Comparison of ENCODE assay signal across 2 cellular contexts in the genomic region with DNA sequence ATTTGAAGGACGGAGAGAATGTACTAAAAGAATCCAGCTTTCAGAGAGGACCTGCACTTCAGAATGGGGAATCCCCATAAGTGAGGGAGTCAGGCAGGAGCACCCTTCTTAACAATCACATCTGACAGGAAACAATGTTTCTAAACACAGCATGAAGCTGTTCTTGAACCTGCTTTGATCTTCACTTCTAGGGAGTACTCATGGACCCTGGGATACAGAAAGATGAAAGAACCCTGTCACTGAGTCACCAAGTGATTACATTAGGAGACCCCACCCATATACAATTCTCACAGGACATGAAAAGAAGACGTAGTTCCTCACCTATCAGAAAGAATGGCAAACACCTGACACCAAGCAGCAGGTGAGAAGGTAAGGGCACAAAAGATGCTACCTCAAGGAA.
TF ChIP-seq lines count a peak whose summit lies in the region.

No MANE protein-coding gene starts in this region.

TF ChIP-seq in HCT116, 20 proteins besides CTCF, POLR2A, EP300 and RAD21:
- TF ChIP-seq EGR1 (IDR thresholded peaks at IDR 0.05; ENCODE audit: low read depth) (no peak), ELF1 (IDR thresholded peaks at IDR 0.05; ENCODE audit: borderline replicate concordance, low read depth) (no peak), TCF7L2 (IDR thresholded peaks at IDR 0.05; ENCODE audit: borderline replicate concordance, extremely low read depth, insufficient read depth, insufficient read length) (peak; percentile 87)
- TF ChIP-seq, protein P1, sequence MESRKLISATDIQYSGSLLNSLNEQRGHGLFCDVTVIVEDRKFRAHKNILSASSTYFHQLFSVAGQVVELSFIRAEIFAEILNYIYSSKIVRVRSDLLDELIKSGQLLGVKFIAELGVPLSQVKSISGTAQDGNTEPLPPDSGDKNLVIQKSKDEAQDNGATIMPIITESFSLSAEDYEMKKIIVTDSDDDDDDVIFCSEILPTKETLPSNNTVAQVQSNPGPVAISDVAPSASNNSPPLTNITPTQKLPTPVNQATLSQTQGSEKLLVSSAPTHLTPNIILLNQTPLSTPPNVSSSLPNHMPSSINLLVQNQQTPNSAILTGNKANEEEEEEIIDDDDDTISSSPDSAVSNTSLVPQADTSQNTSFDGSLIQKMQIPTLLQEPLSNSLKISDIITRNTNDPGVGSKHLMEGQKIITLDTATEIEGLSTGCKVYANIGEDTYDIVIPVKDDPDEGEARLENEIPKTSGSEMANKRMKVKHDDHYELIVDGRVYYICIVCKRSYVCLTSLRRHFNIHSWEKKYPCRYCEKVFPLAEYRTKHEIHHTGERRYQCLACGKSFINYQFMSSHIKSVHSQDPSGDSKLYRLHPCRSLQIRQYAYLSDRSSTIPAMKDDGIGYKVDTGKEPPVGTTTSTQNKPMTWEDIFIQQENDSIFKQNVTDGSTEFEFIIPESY (IDR thresholded peaks at IDR 0.05; ENCODE audit: extremely low read depth, insufficient replicate concordance, low read length) = no peak

TF ChIP-seq in IMR-90, 13 proteins besides CTCF, POLR2A, EP300 and RAD21:
- TF ChIP-seq SMC3 (IDR thresholded peaks at IDR 0.05; ENCODE audit: low read depth, low read length) = no peak
- TF ChIP-seq BHLHE40 (IDR thresholded peaks at IDR 0.05; ENCODE audit: low read depth, low read length) = no peak
- no peak for TF ChIP-seq MAFK (IDR thresholded peaks at IDR 0.05; ENCODE audit: low read depth, low read length)
- no peak for TF ChIP-seq FOS (IDR thresholded peaks at IDR 0.05; ENCODE audit: low read depth, low read length)
- TF ChIP-seq MAZ (IDR thresholded peaks at IDR 0.05; ENCODE audit: borderline replicate concordance, low read depth, low read length) = no peak
- TF ChIP-seq RFX5 (IDR thresholded peaks at IDR 0.05; ENCODE audit: low read depth, low read length) = no peak
- no peak for TF ChIP-seq RCOR1 (IDR thresholded peaks at IDR 0.05; ENCODE audit: insufficient replicate concordance, low read length)
